ENCODE assay signal across 14 cellular contexts in the genomic region with DNA sequence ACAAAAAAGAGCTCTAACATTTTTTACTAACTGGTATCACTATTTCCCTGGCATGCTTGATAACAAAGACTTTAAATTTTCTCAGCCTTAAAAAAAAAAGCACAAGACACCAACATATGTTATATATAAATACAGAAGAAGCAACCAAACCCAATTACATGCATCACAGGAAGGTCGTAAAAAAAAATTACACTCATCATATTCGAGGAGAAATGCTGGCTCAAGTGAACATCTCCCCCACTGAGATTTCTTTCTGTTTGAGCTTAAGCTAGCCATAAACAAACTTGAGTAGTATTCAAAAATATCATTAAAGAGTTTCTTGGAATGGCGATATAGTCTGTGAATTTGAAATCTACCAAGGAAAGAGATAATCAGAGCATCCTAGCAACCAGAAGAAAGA. TPM values are rescaled to one million over a fixed set of nuclear protein-coding genes. Genes with fewer than 3 reads are reported as not detected.
DNase-seq lines count a peak whose midpoint lies in the region; ATAC-seq and TF ChIP-seq lines count a peak whose summit lies in the region.
"Had no signal": no experiment of that assay in that cellular context is flagged by ENCODE, and none has a peak within 500 bp of the region (broad histone marks: within the 10 kb centered on the region; RNA-seq: fewer than 3 reads in every experiment).

No MANE protein-coding gene starts in this region.

- DNase-seq in activated CD4-positive, alpha-beta T cell treated with anti-CD3 and anti-CD28 coated beads, Interleukin-2, amount 10 ng/mL, durations not matched to agents 7 days and 5 days = no peak
- DNase-seq in activated CD4-positive, alpha-beta T cell treated with anti-CD3 and anti-CD28 coated beads for 48 hours = no peak
- DNase-seq in A673 (ENCODE audit: low spot score) (peak; percentile 60), mesothelial cell of epicardium (ENCODE audit: low spot score in 2 of 2, unreplicated experiment in 2 of 2) (no peak), MG63 (no peak), gastrocnemius medialis (no peak)
- DNase-seq in stimulated activated CD4-positive, alpha-beta T cell treated with anti-CD3 and anti-CD28 coated beads, Interleukin-2, amount 100 ng/mL, for 24 hours = no peak
- DNase-seq: 8988T; CD8-positive, alpha-beta T cell; H9 had no signal

- peaks cover 60% of the 10 kb centered on the region for H3K36me3 ChIP-seq in A673 (ENCODE audit: insufficient read depth, low read length, poor library complexity, severe bottlenecking)
- H3K36me3 ChIP-seq in HEK293 (ENCODE audit: control insufficient read depth in 2 of 2, insufficient read depth in 1 of 2, low read length in 2 of 2) = peaks cover 30 to 35% of the 10 kb centered on the region in 2 experiments
- peaks cover 47% of the 10 kb centered on the region for H3K36me3 ChIP-seq in MG63
- peaks cover 0 to 34% of the 10 kb centered on the region in 2 donors for H3K36me3 ChIP-seq in gastrocnemius medialis

- intact Hi-C loops in A673 (cut with micrococcal nuclease; ENCODE audit: unreplicated experiment) (no loop called here), gastrocnemius medialis (cut with DNase I; ENCODE audit: low total_unique reads) (no loop called here)

- TF ChIP-seq POLR2A in gastrocnemius medialis (IDR thresholded peaks at IDR 0.05) = no peak

- H3K4me3 Mint-ChIP-seq in activated CD4-positive, alpha-beta T cell treated with anti-CD3 and anti-CD28 coated beads, Interleukin-2, amount 10 ng/mL, durations not matched to agents 7 days and 5 days = no peak overlapping the region
- no peak overlapping the region for H3K4me3 Mint-ChIP-seq in mesothelial cell of epicardium
- H3K4me3 Mint-ChIP-seq: B cell; CD8-positive, alpha-beta T cell; H9 had no signal

- TF ChIP-seq CTCF in A673 (conservative IDR thresholded peaks at IDR 0.05; ENCODE audit: low read depth, low read length) (no peak), HEK293 (tag by site-specific recombination; IDR thresholded peaks at IDR 0.05) (no peak), mesothelial cell of epicardium (IDR thresholded peaks at IDR 0.05; ENCODE audit: unreplicated experiment) (no peak), gastrocnemius medialis (IDR thresholded peaks at IDR 0.05 in 4 of 5, conservative IDR thresholded peaks at IDR 0.05 in 1 of 5) (no peak)

- H3K4me1 ChIP-seq in A673 (ENCODE audit: insufficient read depth, low read length, poor library complexity, severe bottlenecking) (no peaks in the 10 kb centered on the region), HEK293 (ENCODE audit: control insufficient read depth, insufficient read depth, low read length) (peaks cover 15% of the 10 kb centered on the region), gastrocnemius medialis (no peaks in the 10 kb centered on the region)

- H3K27me3 Mint-ChIP-seq in activated CD4-positive, alpha-beta T cell treated with anti-CD3 and anti-CD28 coated beads, Interleukin-2, amount 10 ng/mL, durations not matched to agents 7 days and 5 days = no peaks in the 10 kb centered on the region
- H3K27me3 Mint-ChIP-seq in mesothelial cell of epicardium (ENCODE audit: low read depth) = no peaks in the 10 kb centered on the region
- H3K27me3 Mint-ChIP-seq: B cell had no signal

- H3K36me3 Mint-ChIP-seq in activated CD4-positive, alpha-beta T cell treated with anti-CD3 and anti-CD28 coated beads, Interleukin-2, amount 10 ng/mL, durations not matched to agents 7 days and 5 days (ENCODE audit: low read depth) = peaks cover 57% of the 10 kb centered on the region
- H3K36me3 Mint-ChIP-seq in mesothelial cell of epicardium = peaks cover 24% of the 10 kb centered on the region

- POLR2A ChIA-PET in activated CD4-positive, alpha-beta T cell treated with anti-CD3 and anti-CD28 coated beads, Interleukin-2, amount 10 ng/mL, durations not matched to agents 7 days and 5 days (lab: Charles Lee) = no interaction called here
- POLR2A ChIA-PET in A673 (lab: Charles Lee; ENCODE audit: low non-redundant PET) (interaction anchor here (0.7 kb wide), 1 partner anchor 47 kb away, joined by 3 read pairs; no protein-coding TSS in a partner anchor), HEK293 (lab: Yijun Ruan, JAX) (no interaction called here)

- H3K27me3 ChIP-seq in A673 (replicated peaks; ENCODE audit: insufficient read depth, low read depth, low read length, poor library complexity) (no peaks in the 10 kb centered on the region), MG63 (no peaks in the 10 kb centered on the region), gastrocnemius medialis (no peaks in the 10 kb centered on the region)
- H3K27me3 ChIP-seq: BLaER1 treated with 17β-estradiol and CSF1 and Interleukin-3, amounts not matched to agents 10 nM and 100 nM had no signal

- no peaks in the 10 kb centered on the region for H3K9me3 Mint-ChIP-seq in activated CD4-positive, alpha-beta T cell treated with anti-CD3 and anti-CD28 coated beads, Interleukin-2, amount 10 ng/mL, durations not matched to agents 7 days and 5 days
- H3K9me3 Mint-ChIP-seq in mesothelial cell of epicardium = peaks cover 10% of the 10 kb centered on the region
- H3K9me3 Mint-ChIP-seq: CD8-positive, alpha-beta T cell; H9 had no signal

- H3K27ac ChIP-seq in A673 (ENCODE audit: low read depth, low read length, poor library complexity, severe bottlenecking) (no peak overlapping the region), HEK293 (ENCODE audit: extremely low read depth, low read depth, low read length) (no peak overlapping the region), gastrocnemius medialis (no peak overlapping the region)
- H3K27ac ChIP-seq: BLaER1 treated with 17β-estradiol and CSF1 and Interleukin-3, amounts not matched to agents 10 nM and 100 nM; HL-60 had no signal

- CTCF ChIA-PET in activated CD4-positive, alpha-beta T cell treated with anti-CD3 and anti-CD28 coated beads, Interleukin-2, amount 10 ng/mL, durations not matched to agents 7 days and 5 days (lab: Charles Lee) = interaction anchor here (1.0 kb wide), 1 partner anchor 256 kb away, joined by 3 read pairs; no protein-coding TSS in a partner anchor
- CTCF ChIA-PET in A673 (lab: Charles Lee) (no interaction called here), HEK293 (lab: Yijun Ruan, JAX) (no interaction called here)

- H3K4me3 ChIP-seq in A673 (ENCODE audit: low read depth, low read length, poor library complexity, severe bottlenecking) (no peak overlapping the region), HEK293 (ENCODE audit: low read depth, low read length) (no peak overlapping the region), MG63 (no peak overlapping the region), gastrocnemius medialis (no peak overlapping the region)
- H3K4me3 ChIP-seq: BLaER1 treated with 17β-estradiol and CSF1 and Interleukin-3, amounts not matched to agents 10 nM and 100 nM had no signal

- BruUV-seq in A673 (replicated peaks; lab: Mats Ljungman, UMichigan) = TSS peak; percentile 6

- in situ Hi-C loops in gastrocnemius medialis (cut with MboI; ENCODE audit: low sequenced_read_pairs in 4 of 4) = no loop called here

- ATAC-seq in gastrocnemius medialis = no peak
- ATAC-seq: CD8-positive, alpha-beta T cell had no signal

- H3K9me3 ChIP-seq in A673 (ENCODE audit: low read depth, low read length, poor library complexity, severe bottlenecking) (no peaks in the 10 kb centered on the region), HEK293 (ENCODE audit: control insufficient read depth, insufficient read depth, low read depth, low read length) (no peaks in the 10 kb centered on the region), MG63 (no peaks in the 10 kb centered on the region), gastrocnemius medialis (no peaks in the 10 kb centered on the region)

- peaks cover 23% of the 10 kb centered on the region for H3K4me1 Mint-ChIP-seq in activated CD4-positive, alpha-beta T cell treated with anti-CD3 and anti-CD28 coated beads, Interleukin-2, amount 10 ng/mL, durations not matched to agents 7 days and 5 days
- H3K4me1 Mint-ChIP-seq in mesothelial cell of epicardium = peaks cover 14% of the 10 kb centered on the region
- H3K4me1 Mint-ChIP-seq: B cell, H9 had no signal

- peak overlapping the region; percentile 33 for H3K27ac Mint-ChIP-seq in activated CD4-positive, alpha-beta T cell treated with anti-CD3 and anti-CD28 coated beads, Interleukin-2, amount 10 ng/mL, durations not matched to agents 7 days and 5 days
- H3K27ac Mint-ChIP-seq in mesothelial cell of epicardium = peak overlapping the region; percentile 15
- H3K27ac Mint-ChIP-seq: B cell; CD8-positive, alpha-beta T cell; H9 had no signal

TF ChIP-seq in HEK293, 187 proteins besides CTCF, POLR2A, EP300 and RAD21 (continues in another document):
- TF ChIP-seq EGR2 (tag by site-specific recombination; IDR thresholded peaks at IDR 0.05; ENCODE audit: low read depth) = no peak
- no peak for TF ChIP-seq ZFP69B (tag by site-specific recombination; IDR thresholded peaks at IDR 0.05)
- peak; percentile 75 for TF ChIP-seq GLIS1 (tag by site-specific recombination; IDR thresholded peaks at IDR 0.05)
- TF ChIP-seq PRDM6 (tag by site-specific recombination; IDR thresholded peaks at IDR 0.05) = peak; percentile 58; the same call in 1 of the 2 replicates
- no peak for TF ChIP-seq ZIC2 (tag by site-specific recombination; IDR thresholded peaks at IDR 0.05)
- TF ChIP-seq ZBTB8A (tag by site-specific recombination; IDR thresholded peaks at IDR 0.05) = no peak

RNA-seq across cellular contexts. Expression of gene MSH3, which starts 7.5 kb away (rescaled TPM):
- total RNA-seq in activated CD4-positive, alpha-beta T cell treated with anti-CD3 and anti-CD28 coated beads, Interleukin-2, amount 10 ng/mL, durations not matched to agents 7 days and 5 days = 10 to 100 TPM; 23.2 to 25.4 TPM
- total RNA-seq in A673 (2021) = 16.2 and 18.4 TPM in 2 replicates
- total RNA-seq in mesothelial cell of epicardium = 17.8 to 18.7 TPM (median 18.4 TPM) in 3 replicates
- total RNA-seq in MG63 (2014; rRNA removed; shearing (Covaris generic); ENCODE audit: low replicate concordance) = 13.9 and 26.1 TPM in 2 replicates
- total RNA-seq in gastrocnemius medialis = 10 to 100 TPM in 1 of 4 donors, 1 to 10 TPM in 3; 5.8 to 10.4 (median 7.2) TPM

RNA-seq across cellular contexts. Expression of gene DHFR, which starts 7.9 kb away (rescaled TPM):
- total RNA-seq in activated CD4-positive, alpha-beta T cell treated with anti-CD3 and anti-CD28 coated beads, Interleukin-2, amount 10 ng/mL, durations not matched to agents 7 days and 5 days = 10 to 100 TPM; 83.4 to 90.6 TPM
- total RNA-seq in A673 (2021) = 125 and 126 TPM in 2 replicates
- 29.2 to 30.9 TPM (median 29.4 TPM) in 3 replicates for total RNA-seq in mesothelial cell of epicardium
- 52.9 and 102 TPM in 2 replicates for total RNA-seq in MG63 (2014; rRNA removed; shearing (Covaris generic); ENCODE audit: low replicate concordance)
- total RNA-seq in gastrocnemius medialis = 1 to 10 TPM; 2.2 to 5.3 (median 3.7) TPM
